8 cellular contexts compared by ENCODE assay signal in genomic region chr13:53782400-53783030, GRCh38.
DNase-seq lines count a peak whose midpoint lies in the region; ATAC-seq and TF ChIP-seq lines count a peak whose summit lies in the region.

No MANE protein-coding gene starts in this region.

- H3K4me3 ChIP-seq in AG10803 (ENCODE audit: low read length) (peak overlapping the region; percentile 30; the same call in 1 of the 2 replicates), WI38 (ENCODE audit: low read depth, low read length) (no peak overlapping the region), aorta (ENCODE audit: low read length in 2 of 2) (no peak overlapping the region)

- ATAC-seq in GM18505 (IDR thresholded peaks at IDR 0.05; ENCODE audit: unreplicated experiment) (peak; percentile 73), HG03095 (IDR thresholded peaks at IDR 0.05; ENCODE audit: unreplicated experiment) (peak; percentile 71), Right ventricle myocardium superior (ENCODE audit: poor library complexity) (peak; percentile 49), aorta (ENCODE audit: low FRiP score) (no peak)

- DNase-seq in AG10803 (ENCODE audit: low read depth): peak; percentile 50
- DNase-seq in NCI-H2107 treated with DMSO at 0.1 percent for 48 hours (lab: John Stamatoyannopoulos, UW; ENCODE audit: unreplicated experiment): peak; percentile 88
- no peak for DNase-seq in Right ventricle myocardium superior
- peak; percentile 1 for DNase-seq in pulmonary artery endothelial cell (ENCODE audit: low read depth, low spot score)
- no peak for DNase-seq in aorta

- no peaks in the 10 kb centered on the region for H3K4me1 ChIP-seq in aorta (ENCODE audit: control insufficient read depth in 1 of 2, insufficient read depth in 2 of 2, low read length in 2 of 2)

- TF ChIP-seq POLR2A in GM18505 (IDR thresholded peaks at IDR 0.05; ENCODE audit: borderline replicate concordance, extremely low read depth, insufficient read depth, insufficient read length): no peak

- no peaks in the 10 kb centered on the region for H3K27me3 ChIP-seq in aorta (ENCODE audit: control insufficient read depth in 1 of 2, insufficient read depth in 2 of 2, low read length in 1 of 2)

- no peaks in the 10 kb centered on the region for H3K9me3 ChIP-seq in aorta (ENCODE audit: control insufficient read depth, low read length)

- intact Hi-C loops in Right ventricle myocardium superior (cut with DNase I) (no loop called here), aorta (cut with DNase I) (no loop called here)

- 2% methylated on average over 10 of the region's 10 CpGs for WGBS in aorta, 2 donors

- H3K36me3 ChIP-seq in aorta (ENCODE audit: control insufficient read depth in 1 of 2, insufficient read depth in 2 of 2, low read length in 1 of 2): no peaks in the 10 kb centered on the region

- no peak overlapping the region for H3K27ac ChIP-seq in aorta (ENCODE audit: low read depth in 1 of 2, low read length in 2 of 2)

- TF ChIP-seq CTCF in AG10803 (conservative IDR thresholded peaks at IDR 0.05; ENCODE audit: low read length): peak; percentile 79
- TF ChIP-seq CTCF in WI38 (IDR thresholded peaks at IDR 0.05; ENCODE audit: low read depth, low read length): 0 out of 2 replicates have a peak, but pooled peaks have one; percentile 6

Comparison
In these comparisons a context has a peak if more than half of its experiments do, and no peak if none do; other contexts are left out.
1. DNase-seq: peak in AG10803 (single experiment), NCI-H2107 treated with DMSO at 0.1 percent for 48 hours (single experiment) and pulmonary artery endothelial cell (single experiment); none in Right ventricle myocardium superior (single experiment) and aorta (0 of 2).